ENCODE assay signal across 22 cellular contexts in the genomic region with DNA sequence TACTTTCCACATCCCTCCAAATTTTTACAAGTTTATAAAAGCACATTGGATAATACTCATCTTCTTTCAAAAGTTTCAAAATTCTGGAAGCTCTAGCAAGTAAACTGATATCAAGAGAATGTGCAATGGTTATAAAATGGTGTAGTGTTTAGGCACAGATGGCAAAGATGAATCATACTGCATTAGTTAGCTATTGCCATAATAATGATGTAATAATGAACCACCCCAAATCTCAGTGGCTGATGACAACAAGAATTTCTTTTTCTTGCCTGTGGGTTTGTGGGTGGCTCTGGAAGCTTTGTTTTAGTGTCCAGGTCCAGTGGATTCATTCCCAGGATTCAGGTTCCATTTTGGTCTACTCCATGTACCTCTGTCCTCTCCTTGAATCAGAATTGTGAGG.
"Had no signal": no experiment of that assay in that cellular context is flagged by ENCODE, and none has a peak within 500 bp of the region (broad histone marks: within the 10 kb centered on the region; RNA-seq: fewer than 3 reads in every experiment).

No MANE protein-coding gene starts in this region.

- H3K4me1 Mint-ChIP-seq: activated CD4-positive, alpha-beta T cell treated with anti-CD3 and anti-CD28 coated beads, Interleukin-2, amount 10 ng/mL, durations not matched to agents 7 days and 5 days; activated naive CD8-positive, alpha-beta T cell treated with anti-CD3 and anti-CD28 coated beads, Interleukin-2, amount 10 ng/mL, durations not matched to agents 7 days and 5 days; natural killer cell; stimulated activated naive B cell treated with anti-CD40 and anti-IgM and Interleukin-4, amounts not matched to agents 10 μg/mL and 1 μg/mL and 100 μg/mL, for 72 hours; T-cell had no signal

- H3K4me3 ChIP-seq: body of pancreas, dorsolateral prefrontal cortex, ovary, sigmoid colon, spleen, thoracic aorta, upper lobe of right lung had no signal

- H3K4me3 Mint-ChIP-seq: activated CD4-positive, alpha-beta T cell treated with anti-CD3 and anti-CD28 coated beads, Interleukin-2, amount 10 ng/mL, durations not matched to agents 7 days and 5 days; activated CD8-positive, alpha-beta T cell treated with anti-CD3 and anti-CD28 coated beads, Interleukin-2, amount 10 ng/mL, durations not matched to agents 7 days and 5 days; activated naive CD8-positive, alpha-beta T cell treated with anti-CD3 and anti-CD28 coated beads, Interleukin-2, amount 10 ng/mL, durations not matched to agents 7 days and 5 days; activated T-cell treated with anti-CD3 and anti-CD28 coated beads, Interleukin-2, amount 50 U/mL, for 24 hours; endodermal cell; natural killer cell; stimulated activated naive B cell treated with anti-CD40 and anti-IgM and Interleukin-4, amounts not matched to agents 10 μg/mL and 1 μg/mL and 100 μg/mL, for 72 hours; T-cell had no signal

- H3K9me3 ChIP-seq: body of pancreas, ovary, sigmoid colon, spleen, thoracic aorta, upper lobe of right lung had no signal

- H3K9me3 Mint-ChIP-seq: activated CD4-positive, alpha-beta T cell treated with anti-CD3 and anti-CD28 coated beads, Interleukin-2, amount 10 ng/mL, durations not matched to agents 7 days and 5 days; activated naive CD8-positive, alpha-beta T cell treated with anti-CD3 and anti-CD28 coated beads, Interleukin-2, amount 10 ng/mL, durations not matched to agents 7 days and 5 days; activated T-cell treated with anti-CD3 and anti-CD28 coated beads, Interleukin-2, amount 50 U/mL, for 24 hours; endodermal cell; stimulated activated naive B cell treated with anti-CD40 and anti-IgM and Interleukin-4, amounts not matched to agents 10 μg/mL and 1 μg/mL and 100 μg/mL, for 72 hours had no signal

- H3K27ac ChIP-seq: body of pancreas, dorsolateral prefrontal cortex, ovary, sigmoid colon, spleen, thoracic aorta, upper lobe of right lung had no signal

- DNase-seq: activated CD4-positive, alpha-beta T cell treated with anti-CD3 and anti-CD28 coated beads, Interleukin-2, amount 10 ng/mL, durations not matched to agents 7 days and 5 days; activated CD8-positive, alpha-beta T cell treated with anti-CD3 and anti-CD28 coated beads, Interleukin-2, amount 10 ng/mL, durations not matched to agents 7 days and 5 days; activated naive CD4-positive, alpha-beta T cell treated with Interleukin-2 at 50 U/mL for 16 hours; activated naive CD8-positive, alpha-beta T cell treated with anti-CD3 and anti-CD28 coated beads, Interleukin-2, amount 10 ng/mL, durations not matched to agents 7 days and 5 days; activated T-cell treated with anti-CD3 and anti-CD28 coated beads, Interleukin-2, amount 50 U/mL, for 24 hours; amygdala; body of pancreas; central memory CD4-positive, alpha-beta T cell; dorsolateral prefrontal cortex; endodermal cell; erythroblast; natural killer cell; ovary; sigmoid colon; spleen; stimulated activated naive B cell treated with anti-CD40 and anti-IgM and Interleukin-4, amounts not matched to agents 10 μg/mL and 1 μg/mL and 100 μg/mL, for 72 hours; T-cell; upper lobe of right lung had no signal

- H3K36me3 ChIP-seq: ovary, sigmoid colon, spleen, thoracic aorta, upper lobe of right lung had no signal

- FAIRE-seq: colon had no signal

- ATAC-seq: activated CD4-positive, CD25-positive, alpha-beta regulatory T cell treated with anti-CD3 and anti-CD28 coated beads, Interleukin-2, amount 50 U/mL, for 24 hours; activated CD8-positive, alpha-beta T cell treated with anti-CD3 and anti-CD28 coated beads, Interleukin-2, amount 10 ng/mL, durations not matched to agents 7 days and 5 days; body of pancreas; natural killer cell; stimulated activated naive B cell treated with anti-CD40 and anti-IgM and Interleukin-4, amounts not matched to agents 10 μg/mL and 1 μg/mL and 100 μg/mL, for 72 hours; T-cell; upper lobe of right lung had no signal

- H3K4me1 ChIP-seq: body of pancreas, spleen, upper lobe of right lung had no signal

- H3K27ac Mint-ChIP-seq: activated CD4-positive, alpha-beta T cell treated with anti-CD3 and anti-CD28 coated beads, Interleukin-2, amount 10 ng/mL, durations not matched to agents 7 days and 5 days; activated CD8-positive, alpha-beta T cell treated with anti-CD3 and anti-CD28 coated beads, Interleukin-2, amount 10 ng/mL, durations not matched to agents 7 days and 5 days; activated naive CD8-positive, alpha-beta T cell treated with anti-CD3 and anti-CD28 coated beads, Interleukin-2, amount 10 ng/mL, durations not matched to agents 7 days and 5 days; activated T-cell treated with anti-CD3 and anti-CD28 coated beads, Interleukin-2, amount 50 U/mL, for 24 hours; activated T-helper 2 cell treated with anti-CD3 and anti-CD28 coated beads, Interferon-gamma antibody, Interleukin-2, Interleukin-4, amounts not matched to agents 10 μg/mL and 5 μg/mL and 100 μg/mL, durations not matched to agents 14 hours and 24 hours and 36 hours; endodermal cell; natural killer cell; stimulated activated naive B cell treated with anti-CD40 and anti-IgM and Interleukin-4, amounts not matched to agents 10 μg/mL and 1 μg/mL and 100 μg/mL, for 72 hours; T-cell had no signal

- H3K36me3 Mint-ChIP-seq: activated naive CD8-positive, alpha-beta T cell treated with anti-CD3 and anti-CD28 coated beads, Interleukin-2, amount 10 ng/mL, durations not matched to agents 7 days and 5 days; natural killer cell; stimulated activated naive B cell treated with anti-CD40 and anti-IgM and Interleukin-4, amounts not matched to agents 10 μg/mL and 1 μg/mL and 100 μg/mL, for 72 hours; T-cell had no signal

- H3K27me3 ChIP-seq: body of pancreas, dorsolateral prefrontal cortex, ovary, sigmoid colon, spleen, upper lobe of right lung had no signal

- H3K27me3 Mint-ChIP-seq: activated CD4-positive, alpha-beta T cell treated with anti-CD3 and anti-CD28 coated beads, Interleukin-2, amount 10 ng/mL, durations not matched to agents 7 days and 5 days; activated naive CD8-positive, alpha-beta T cell treated with anti-CD3 and anti-CD28 coated beads, Interleukin-2, amount 10 ng/mL, durations not matched to agents 7 days and 5 days; activated T-cell treated with anti-CD3 and anti-CD28 coated beads, Interleukin-2, amount 50 U/mL, for 24 hours; stimulated activated naive B cell treated with anti-CD40 and anti-IgM and Interleukin-4, amounts not matched to agents 10 μg/mL and 1 μg/mL and 100 μg/mL, for 72 hours; T-cell had no signal
